16 cellular contexts compared by ENCODE assay signal in genomic region chr17:77370536-77370935, GRCh38.
A peak's percentile ranks its signal among the peaks of the same experiment; 100 is the strongest.
DNase-seq lines count a peak whose midpoint lies in the region; ATAC-seq and TF ChIP-seq lines count a peak whose summit lies in the region.
"Had no signal": no experiment of that assay in that cellular context is flagged by ENCODE, and none has a peak within 500 bp of the region (broad histone marks: within the 10 kb centered on the region; RNA-seq: fewer than 3 reads in every experiment).

No MANE protein-coding gene starts in this region.

- H3K36me3 ChIP-seq in mesendoderm (ENCODE audit: control insufficient read depth, insufficient read depth, low read length), result no peaks in the 10 kb centered on the region
- H3K36me3 ChIP-seq in stomach smooth muscle (ENCODE audit: control insufficient read depth in 2 of 2, insufficient read depth in 2 of 2, low read length in 2 of 2), result no peaks in the 10 kb centered on the region

- H3K36me3 Mint-ChIP-seq in T-helper 1 cell treated with Interleukin-12 subunit alpha and Interleukin-12 subunit beta and Interleukin-4 antibody, amounts not matched to agents 30 μg/mL and 1 μg/mL, for 36 hours (ENCODE audit: low read depth), result peaks cover 7% of the 10 kb centered on the region
- H3K36me3 Mint-ChIP-seq in activated B cell treated with CpG ODN at 0.5 μM for 24 hours (ENCODE audit: low read depth), result peaks cover 2% of the 10 kb centered on the region

- peaks cover 41% of the 10 kb centered on the region for H3K4me1 Mint-ChIP-seq in T-helper 1 cell treated with Interleukin-12 subunit alpha and Interleukin-12 subunit beta and Interleukin-4 antibody, amounts not matched to agents 30 μg/mL and 1 μg/mL, for 36 hours (ENCODE audit: low read depth)
- H3K4me1 Mint-ChIP-seq in activated B cell treated with CpG ODN at 0.5 μM for 24 hours, result peaks cover 47% of the 10 kb centered on the region

- H4K5ac ChIP-seq in mesendoderm (ENCODE audit: low read length), result no peak overlapping the region

- no CpG with 5 or more reads among the region's 9 CpGs for WGBS in mesendoderm (ENCODE audit: extremely low coverage, insufficient coverage, low lambda C conversion rate)

- H3K79me2 ChIP-seq in mesendoderm (ENCODE audit: control insufficient read depth, insufficient read depth, low read length), result peaks cover 21% of the 10 kb centered on the region

- H3K27me3 Mint-ChIP-seq in T-helper 1 cell treated with Interleukin-12 subunit alpha and Interleukin-12 subunit beta and Interleukin-4 antibody, amounts not matched to agents 30 μg/mL and 1 μg/mL, for 36 hours (ENCODE audit: low read depth), result peaks cover 6% of the 10 kb centered on the region
- H3K27me3 Mint-ChIP-seq in activated B cell treated with CpG ODN at 0.5 μM for 24 hours, result no peaks in the 10 kb centered on the region
- H3K27me3 Mint-ChIP-seq: stimulated activated naive CD8-positive, alpha-beta T cell treated with anti-CD3 and anti-CD28 coated beads, Interleukin-15, Interleukin-2, amounts not matched to agents 100 ng/mL and 50 ng/mL, for 24 hours had no signal

- H3K4me3 ChIP-seq in mesendoderm (ENCODE audit: low read length) (no peak overlapping the region), stomach smooth muscle (ENCODE audit: low read length in 2 of 2) (no peak overlapping the region)

- POLR2A ChIA-PET in activated B cell treated with CpG ODN at 0.5 μM for 24 hours (lab: Charles Lee), result interaction anchor here (0.8 to 1.5 kb wide), 2 partner anchors 30 to 90 kb away, joined by 3 read pairs; no protein-coding TSS in a partner anchor

- no peak overlapping the region for H3K4me2 ChIP-seq in mesendoderm (ENCODE audit: low read length)

- H3K9me3 ChIP-seq in stomach smooth muscle (ENCODE audit: control insufficient read depth in 2 of 2, low read length in 2 of 2), result no peaks in the 10 kb centered on the region

- CTCF ChIA-PET in activated B cell treated with CpG ODN at 0.5 μM for 24 hours (lab: Charles Lee), result no interaction called here

- H2BK120ac ChIP-seq in mesendoderm (ENCODE audit: low read depth, low read length), result no peak overlapping the region

- H3K79me1 ChIP-seq in mesendoderm (ENCODE audit: low read length), result peaks cover 16% of the 10 kb centered on the region

- DNase-seq in T-helper 1 cell, result no peak
- DNase-seq in activated B cell treated with CpG ODN at 0.5 μM for 24 hours, result no peak
- DNase-seq in mesendoderm, result no peak
- DNase-seq in DMS79 treated with DMSO at 0.1 percent for 48 hours (lab: John Stamatoyannopoulos, UW), result no peak
- DNase-seq in NCI-H2081 treated with DMSO at 0.1 percent for 48 hours (lab: John Stamatoyannopoulos, UW), result no peak
- DNase-seq in effector CD4-positive, alpha-beta T cell, result no peak
- DNase-seq: 8988T; activated CD8-positive, alpha-beta memory T cell treated with anti-CD3 and anti-CD28 coated beads, Interleukin-2, amount 50 U/mL, for 4 hours; DMS 273 treated with DMSO at 0.1 percent for 48 hours; NCI-H2029 treated with DMSO at 0.1 percent for 48 hours; stimulated activated CD4-positive, alpha-beta T cell treated with anti-CD3 and anti-CD28 coated beads, Interleukin-2, amount 100 ng/mL, for 24 hours; T1000 had no signal

- H3K56ac ChIP-seq in mesendoderm (ENCODE audit: low read length), result no peak overlapping the region

- H3K27me3 ChIP-seq in mesendoderm (ENCODE audit: insufficient read depth, low read length, poor library complexity) (no peaks in the 10 kb centered on the region), stomach smooth muscle (ENCODE audit: control insufficient read depth in 1 of 2, insufficient read depth in 2 of 2, low read length in 2 of 2) (no peaks in the 10 kb centered on the region)

- H3K18ac ChIP-seq in mesendoderm (ENCODE audit: low read length), result no peak overlapping the region

- H2BK5ac ChIP-seq in mesendoderm (ENCODE audit: low read length), result no peak overlapping the region

- no peak for ATAC-seq in activated B cell treated with CpG ODN at 0.5 μM for 24 hours (ENCODE audit: low read depth)
- ATAC-seq: HCT116 had no signal

- no peak overlapping the region for H3K4ac ChIP-seq in mesendoderm (ENCODE audit: low read depth, low read length)

- intact Hi-C loops in activated B cell treated with CpG ODN at 0.5 μM for 24 hours (cut with micrococcal nuclease), result loop anchor here (2.0 kb wide), 1 partner anchor 14 kb away; no protein-coding TSS in a partner anchor

- no peak overlapping the region for H3K23ac ChIP-seq in mesendoderm (ENCODE audit: low read length)

- TF ChIP-seq CTCF in activated B cell treated with CpG ODN at 0.5 μM for 24 hours (IDR thresholded peaks at IDR 0.05), result no peak

- H2BK15ac ChIP-seq in mesendoderm (replicated peaks; ENCODE audit: low read depth), result no peak overlapping the region

- H3K27ac ChIP-seq in mesendoderm (ENCODE audit: low read depth, low read length) (no peak overlapping the region), stomach smooth muscle (ENCODE audit: low read length) (peak overlapping the region; percentile 96)

- no peaks in the 10 kb centered on the region for H3K9me3 Mint-ChIP-seq in T-helper 1 cell treated with Interleukin-12 subunit alpha and Interleukin-12 subunit beta and Interleukin-4 antibody, amounts not matched to agents 30 μg/mL and 1 μg/mL, for 36 hours
- H3K9me3 Mint-ChIP-seq in activated B cell treated with CpG ODN at 0.5 μM for 24 hours, result no peaks in the 10 kb centered on the region
- H3K9me3 Mint-ChIP-seq: stimulated activated naive CD8-positive, alpha-beta T cell treated with anti-CD3 and anti-CD28 coated beads, Interleukin-15, Interleukin-2, amounts not matched to agents 100 ng/mL and 50 ng/mL, for 24 hours had no signal

- peak overlapping the region; percentile 27 for H2AK5ac ChIP-seq in mesendoderm (ENCODE audit: low read length)

- no peak overlapping the region for H4K8ac ChIP-seq in mesendoderm (ENCODE audit: low read depth, low read length)

- H3K9ac ChIP-seq in mesendoderm (ENCODE audit: low read length), result no peak overlapping the region
- H3K9ac ChIP-seq in stomach smooth muscle (ENCODE audit: low read length in 2 of 2), result peak overlapping the region in 1 of 2 donors; percentile 29

- H3K4me1 ChIP-seq in mesendoderm (ENCODE audit: control insufficient read depth, low read depth, low read length) (peaks cover 21% of the 10 kb centered on the region), stomach smooth muscle (ENCODE audit: control insufficient read depth, insufficient read depth, low read length) (peaks cover 67% of the 10 kb centered on the region)

- peak overlapping the region; percentile 73 for H3K27ac Mint-ChIP-seq in T-helper 1 cell treated with Interleukin-12 subunit alpha and Interleukin-12 subunit beta and Interleukin-4 antibody, amounts not matched to agents 30 μg/mL and 1 μg/mL, for 36 hours
- peak overlapping the region; percentile 18 for H3K27ac Mint-ChIP-seq in activated B cell treated with CpG ODN at 0.5 μM for 24 hours
- H3K27ac Mint-ChIP-seq: stimulated activated naive CD8-positive, alpha-beta T cell treated with anti-CD3 and anti-CD28 coated beads, Interleukin-15, Interleukin-2, amounts not matched to agents 100 ng/mL and 50 ng/mL, for 24 hours had no signal

- H3K4me3 Mint-ChIP-seq in T-helper 1 cell treated with Interleukin-12 subunit alpha and Interleukin-12 subunit beta and Interleukin-4 antibody, amounts not matched to agents 30 μg/mL and 1 μg/mL, for 36 hours, result no peak overlapping the region
- H3K4me3 Mint-ChIP-seq in activated B cell treated with CpG ODN at 0.5 μM for 24 hours, result peak overlapping the region; percentile 29
- H3K4me3 Mint-ChIP-seq: stimulated activated naive CD8-positive, alpha-beta T cell treated with anti-CD3 and anti-CD28 coated beads, Interleukin-15, Interleukin-2, amounts not matched to agents 100 ng/mL and 50 ng/mL, for 24 hours had no signal
